Comparison of ENCODE assay signal across 8 cellular contexts in genomic region chr4:2962099-2962455, GRCh38. TPM values are rescaled to one million over a fixed set of nuclear protein-coding genes. Genes with fewer than 3 reads are reported as not detected.
DNase-seq lines count a peak whose midpoint lies in the region; ATAC-seq and TF ChIP-seq lines count a peak whose summit lies in the region.

No MANE protein-coding gene starts in this region.

- ATAC-seq in upper lobe of left lung (ENCODE audit: low FRiP score in 2 of 2): no peak
- no peak for ATAC-seq in GM21786 (IDR thresholded peaks at IDR 0.05; ENCODE audit: unreplicated experiment)

- H3K36me3 ChIP-seq in mucosa of stomach (ENCODE audit: control insufficient read depth, insufficient read depth, low read length): no peaks in the 10 kb centered on the region
- H3K36me3 ChIP-seq in upper lobe of left lung: peaks cover 0 to 14% (median 7%) of the 10 kb centered on the region in 4 donors

- TF ChIP-seq CTCF in GM12864 (IDR thresholded peaks at IDR 0.05; ENCODE audit: low read depth, low read length, missing control alignments) (no peak), astrocyte of the spinal cord (IDR thresholded peaks at IDR 0.05; ENCODE audit: low read depth, low read length) (no peak), upper lobe of left lung (IDR thresholded peaks at IDR 0.05) (no peak)

- peaks cover 13% of the 10 kb centered on the region for H3K4me1 ChIP-seq in mucosa of stomach (ENCODE audit: control insufficient read depth, insufficient read depth, low read length)
- peaks cover 18 to 29% (median 23%) of the 10 kb centered on the region in 4 donors for H3K4me1 ChIP-seq in upper lobe of left lung

- no peak for TF ChIP-seq POLR2A in upper lobe of left lung (IDR thresholded peaks at IDR 0.05)

- H3K27ac ChIP-seq in upper lobe of left lung: peak overlapping the region in 2 of 4 donors; percentile 88 to 91

- H3K27me3 ChIP-seq in mucosa of stomach (ENCODE audit: control insufficient read depth, insufficient read depth, low read length) (no peaks in the 10 kb centered on the region), upper lobe of left lung (no peaks in the 10 kb centered on the region)

- TF ChIP-seq EP300 in upper lobe of left lung (IDR thresholded peaks at IDR 0.05): no peak

- H3K4me3 ChIP-seq in GM12864 (ENCODE audit: low read depth, low read length) (peak overlapping the region; percentile 75), astrocyte of the spinal cord (ENCODE audit: low read depth, low read length) (peak overlapping the region; percentile 90), mucosa of stomach (ENCODE audit: low read length) (peak overlapping the region; percentile 67), upper lobe of left lung (peak overlapping the region; percentile 51 to 100 (median 96))

- H3K9me3 ChIP-seq in mucosa of stomach (ENCODE audit: control insufficient read depth, low read length) (no peaks in the 10 kb centered on the region), upper lobe of left lung (no peaks in the 10 kb centered on the region)

- in situ Hi-C loops in astrocyte of the spinal cord (cut with HindIII; ENCODE audit: low sequenced_read_pairs): no loop called here

- WGBS in upper lobe of left lung, 2 donors: 23 to 41% methylated on average over 7 of the region's 7 CpGs

- no peak for DNase-seq in GM12864 (ENCODE audit: low read depth)
- DNase-seq in NAMALWA (ENCODE audit: low spot score): peak; percentile 85
- no peak for DNase-seq in astrocyte of the spinal cord (ENCODE audit: low read depth, low spot score)
- DNase-seq in upper lobe of left lung: no peak
- DNase-seq in H4 (ENCODE audit: low spot score): no peak
- no peak for DNase-seq in occipital lobe (lab: John Stamatoyannopoulos, UW)

- peak overlapping the region; percentile 83 for H3K9ac ChIP-seq in mucosa of stomach (ENCODE audit: low read length)

RNA-seq across cellular contexts. Expression of gene NOP14, which starts 1.1 kb away (rescaled TPM):
- total RNA-seq in upper lobe of left lung: 10 to 100 TPM; 17.2 to 30.4 (median 22.4) TPM
- 15.8 and 18.8 TPM in 2 replicates for total RNA-seq in H4 (2014; rRNA removed; shearing (Covaris generic))
- 5.6 TPM for total RNA-seq in occipital lobe

RNA-seq across cellular contexts. Expression of gene GRK4, which starts 1.3 kb away (rescaled TPM):
- 10 to 100 TPM in 1 of 6 donors, 1 to 10 TPM in 5; 3.3 to 10.4 (median 4.7) TPM for total RNA-seq in upper lobe of left lung
- 1.6 and 3.3 TPM in 2 replicates for total RNA-seq in H4 (2014; rRNA removed; shearing (Covaris generic))
- 53.8 TPM for total RNA-seq in occipital lobe
